In genomic region chr9:104232781-104233341, GRCh38 we compare ENCODE assay signal across 17 cellular contexts.
DNase-seq lines count a peak whose midpoint lies in the region; ATAC-seq and TF ChIP-seq lines count a peak whose summit lies in the region.
"Had no signal": no experiment of that assay in that cellular context is flagged by ENCODE, and none has a peak within 500 bp of the region (broad histone marks: within the 10 kb centered on the region; RNA-seq: fewer than 3 reads in every experiment).

No MANE protein-coding gene starts in this region.

- no peaks in the 10 kb centered on the region for H3K9me2 ChIP-seq in GM23248 (ENCODE audit: insufficient read depth)

- H3K36me3 ChIP-seq in GM23248 (ENCODE audit: low read depth) (no peaks in the 10 kb centered on the region), mucosa of descending colon (ENCODE audit: low read depth) (no peaks in the 10 kb centered on the region)
- H3K36me3 ChIP-seq: adrenal gland, vagina had no signal

- DNase-seq in GM23248 (peak; percentile 44), epithelial cell of prostate (ENCODE audit: low read depth, low spot score) (peak; percentile 74), renal cortical epithelial cell (ENCODE audit: low read depth) (peak; percentile 9), cortex of kidney (lab: John Stamatoyannopoulos, UW) (no peak), mucosa of descending colon (no peak)
- DNase-seq: adrenal gland; effector CD4-positive, alpha-beta T cell; H9; head of caudate nucleus; right cardiac atrium; stimulated activated CD4-positive, alpha-beta T cell treated with anti-CD3 and anti-CD28 coated beads, Interleukin-4, amount 100 ng/mL, for 24 hours had no signal

- no peaks in the 10 kb centered on the region for H3K9me3 ChIP-seq in GM23248 (ENCODE audit: low read depth)
- H3K9me3 ChIP-seq in mucosa of descending colon, result peaks cover 5% of the 10 kb centered on the region
- H3K9me3 ChIP-seq: adrenal gland, vagina had no signal

- H3F3A ChIP-seq in GM23248 (ENCODE audit: insufficient read depth), result no peaks in the 10 kb centered on the region

- H3K4me1 ChIP-seq in GM23248 (ENCODE audit: insufficient read depth) (no peaks in the 10 kb centered on the region), mucosa of descending colon (ENCODE audit: low read depth) (no peaks in the 10 kb centered on the region)
- H3K4me1 ChIP-seq: adrenal gland, vagina had no signal

- TF ChIP-seq CTCF in mucosa of descending colon (IDR thresholded peaks at IDR 0.05), result no peak

- H3K27me3 ChIP-seq in GM23248 (replicated peaks; ENCODE audit: insufficient read depth), result no peaks in the 10 kb centered on the region
- H3K27me3 ChIP-seq: adrenal gland, vagina had no signal

- no peak overlapping the region for H2AFZ ChIP-seq in GM23248

- intact Hi-C loops in mucosa of descending colon (cut with DNase I, micrococcal nuclease), result no loop called here

- no peaks in the 10 kb centered on the region for H4K20me1 ChIP-seq in GM23248 (ENCODE audit: insufficient read depth)

- in situ Hi-C loops in GM23248 (cut with MboI), result no loop called here

- no peak overlapping the region for H3K9ac ChIP-seq in GM23248

- no peaks in the 10 kb centered on the region for H3K79me2 ChIP-seq in GM23248 (ENCODE audit: insufficient read depth)

- ATAC-seq in SK-N-SH treated with all-trans-retinoic acid at 6 μM for 48 hours, result peak; percentile 95
- no peak for ATAC-seq in GM21447 (IDR thresholded peaks at IDR 0.05; ENCODE audit: unreplicated experiment)
- ATAC-seq in mucosa of descending colon, result no peak
- ATAC-seq in HG03442 (IDR thresholded peaks at IDR 0.05; ENCODE audit: unreplicated experiment), result no peak
- ATAC-seq: left lobe of liver; right cardiac atrium; stimulated activated effector memory CD8-positive, alpha-beta T cell treated with anti-CD3 and anti-CD28 coated beads, Interleukin-12 subunit alpha, Interleukin-12 subunit beta, amount 100 ng/mL, for 72 hours had no signal

- H3K4me3 ChIP-seq in GM23248, result no peak overlapping the region
- H3K4me3 ChIP-seq in mucosa of descending colon, result no peak overlapping the region
- H3K4me3 ChIP-seq: adrenal gland, vagina had no signal

- H3K4me2 ChIP-seq in GM23248 (ENCODE audit: unreplicated experiment), result no peak overlapping the region

- H3K27ac ChIP-seq in GM23248, result no peak overlapping the region
- H3K27ac ChIP-seq in epithelial cell of prostate, result peak overlapping the region; percentile 93
- H3K27ac ChIP-seq: adrenal gland, vagina had no signal

TF ChIP-seq in SK-N-SH treated with all-trans-retinoic acid at 6 μM for 48 hours, 23 proteins besides CTCF, POLR2A, EP300 and RAD21:
- TF ChIP-seq SNAI2 (CRISPR knock-in tag; IDR thresholded peaks at IDR 0.05) (no peak), ZFP30 (CRISPR knock-in tag; IDR thresholded peaks at IDR 0.05) (no peak), CSDC2 (CRISPR knock-in tag; IDR thresholded peaks at IDR 0.05) (no peak), ESRRG (CRISPR knock-in tag; IDR thresholded peaks at IDR 0.05) (no peak), ARNTL (CRISPR knock-in tag; IDR thresholded peaks at IDR 0.05; ENCODE audit: borderline replicate concordance, low read depth) (no peak), ZFP3 (CRISPR knock-in tag; IDR thresholded peaks at IDR 0.05) (no peak), ZNF70 (CRISPR knock-in tag; IDR thresholded peaks at IDR 0.05) (no peak), TOX (CRISPR knock-in tag; IDR thresholded peaks at IDR 0.05; ENCODE audit: borderline replicate concordance) (no peak), ZNF565 (CRISPR knock-in tag; conservative IDR thresholded peaks at IDR 0.05; ENCODE audit: low read depth) (no peak), PPARA (CRISPR knock-in tag; IDR thresholded peaks at IDR 0.05; ENCODE audit: borderline replicate concordance) (no peak), GLIS3 (CRISPR knock-in tag; IDR thresholded peaks at IDR 0.05) (no peak), ZC3H10 (CRISPR knock-in tag; IDR thresholded peaks at IDR 0.05) (no peak), BACH2 (CRISPR knock-in tag; IDR thresholded peaks at IDR 0.05; ENCODE audit: borderline replicate concordance) (no peak)
- TF ChIP-seq, protein P1, sequence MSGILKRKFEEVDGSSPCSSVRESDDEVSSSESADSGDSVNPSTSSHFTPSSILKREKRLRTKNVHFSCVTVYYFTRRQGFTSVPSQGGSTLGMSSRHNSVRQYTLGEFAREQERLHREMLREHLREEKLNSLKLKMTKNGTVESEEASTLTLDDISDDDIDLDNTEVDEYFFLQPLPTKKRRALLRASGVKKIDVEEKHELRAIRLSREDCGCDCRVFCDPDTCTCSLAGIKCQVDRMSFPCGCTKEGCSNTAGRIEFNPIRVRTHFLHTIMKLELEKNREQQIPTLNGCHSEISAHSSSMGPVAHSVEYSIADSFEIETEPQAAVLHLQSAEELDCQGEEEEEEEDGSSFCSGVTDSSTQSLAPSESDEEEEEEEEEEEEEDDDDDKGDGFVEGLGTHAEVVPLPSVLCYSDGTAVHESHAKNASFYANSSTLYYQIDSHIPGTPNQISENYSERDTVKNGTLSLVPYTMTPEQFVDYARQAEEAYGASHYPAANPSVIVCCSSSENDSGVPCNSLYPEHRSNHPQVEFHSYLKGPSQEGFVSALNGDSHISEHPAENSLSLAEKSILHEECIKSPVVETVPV (CRISPR knock-in tag; IDR thresholded peaks at IDR 0.05), result no peak
- TF ChIP-seq, protein P2, sequence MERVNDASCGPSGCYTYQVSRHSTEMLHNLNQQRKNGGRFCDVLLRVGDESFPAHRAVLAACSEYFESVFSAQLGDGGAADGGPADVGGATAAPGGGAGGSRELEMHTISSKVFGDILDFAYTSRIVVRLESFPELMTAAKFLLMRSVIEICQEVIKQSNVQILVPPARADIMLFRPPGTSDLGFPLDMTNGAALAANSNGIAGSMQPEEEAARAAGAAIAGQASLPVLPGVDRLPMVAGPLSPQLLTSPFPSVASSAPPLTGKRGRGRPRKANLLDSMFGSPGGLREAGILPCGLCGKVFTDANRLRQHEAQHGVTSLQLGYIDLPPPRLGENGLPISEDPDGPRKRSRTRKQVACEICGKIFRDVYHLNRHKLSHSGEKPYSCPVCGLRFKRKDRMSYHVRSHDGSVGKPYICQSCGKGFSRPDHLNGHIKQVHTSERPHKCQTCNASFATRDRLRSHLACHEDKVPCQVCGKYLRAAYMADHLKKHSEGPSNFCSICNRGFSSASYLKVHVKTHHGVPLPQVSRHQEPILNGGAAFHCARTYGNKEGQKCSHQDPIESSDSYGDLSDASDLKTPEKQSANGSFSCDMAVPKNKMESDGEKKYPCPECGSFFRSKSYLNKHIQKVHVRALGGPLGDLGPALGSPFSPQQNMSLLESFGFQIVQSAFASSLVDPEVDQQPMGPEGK (CRISPR knock-in tag; IDR thresholded peaks at IDR 0.05; ENCODE audit: borderline replicate concordance), result no peak
- TF ChIP-seq, protein P3, sequence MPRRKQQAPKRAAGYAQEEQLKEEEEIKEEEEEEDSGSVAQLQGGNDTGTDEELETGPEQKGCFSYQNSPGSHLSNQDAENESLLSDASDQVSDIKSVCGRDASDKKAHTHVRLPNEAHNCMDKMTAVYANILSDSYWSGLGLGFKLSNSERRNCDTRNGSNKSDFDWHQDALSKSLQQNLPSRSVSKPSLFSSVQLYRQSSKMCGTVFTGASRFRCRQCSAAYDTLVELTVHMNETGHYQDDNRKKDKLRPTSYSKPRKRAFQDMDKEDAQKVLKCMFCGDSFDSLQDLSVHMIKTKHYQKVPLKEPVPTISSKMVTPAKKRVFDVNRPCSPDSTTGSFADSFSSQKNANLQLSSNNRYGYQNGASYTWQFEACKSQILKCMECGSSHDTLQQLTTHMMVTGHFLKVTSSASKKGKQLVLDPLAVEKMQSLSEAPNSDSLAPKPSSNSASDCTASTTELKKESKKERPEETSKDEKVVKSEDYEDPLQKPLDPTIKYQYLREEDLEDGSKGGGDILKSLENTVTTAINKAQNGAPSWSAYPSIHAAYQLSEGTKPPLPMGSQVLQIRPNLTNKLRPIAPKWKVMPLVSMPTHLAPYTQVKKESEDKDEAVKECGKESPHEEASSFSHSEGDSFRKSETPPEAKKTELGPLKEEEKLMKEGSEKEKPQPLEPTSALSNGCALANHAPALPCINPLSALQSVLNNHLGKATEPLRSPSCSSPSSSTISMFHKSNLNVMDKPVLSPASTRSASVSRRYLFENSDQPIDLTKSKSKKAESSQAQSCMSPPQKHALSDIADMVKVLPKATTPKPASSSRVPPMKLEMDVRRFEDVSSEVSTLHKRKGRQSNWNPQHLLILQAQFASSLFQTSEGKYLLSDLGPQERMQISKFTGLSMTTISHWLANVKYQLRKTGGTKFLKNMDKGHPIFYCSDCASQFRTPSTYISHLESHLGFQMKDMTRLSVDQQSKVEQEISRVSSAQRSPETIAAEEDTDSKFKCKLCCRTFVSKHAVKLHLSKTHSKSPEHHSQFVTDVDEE (CRISPR knock-in tag; IDR thresholded peaks at IDR 0.05), result no peak
- TF ChIP-seq, protein P4, sequence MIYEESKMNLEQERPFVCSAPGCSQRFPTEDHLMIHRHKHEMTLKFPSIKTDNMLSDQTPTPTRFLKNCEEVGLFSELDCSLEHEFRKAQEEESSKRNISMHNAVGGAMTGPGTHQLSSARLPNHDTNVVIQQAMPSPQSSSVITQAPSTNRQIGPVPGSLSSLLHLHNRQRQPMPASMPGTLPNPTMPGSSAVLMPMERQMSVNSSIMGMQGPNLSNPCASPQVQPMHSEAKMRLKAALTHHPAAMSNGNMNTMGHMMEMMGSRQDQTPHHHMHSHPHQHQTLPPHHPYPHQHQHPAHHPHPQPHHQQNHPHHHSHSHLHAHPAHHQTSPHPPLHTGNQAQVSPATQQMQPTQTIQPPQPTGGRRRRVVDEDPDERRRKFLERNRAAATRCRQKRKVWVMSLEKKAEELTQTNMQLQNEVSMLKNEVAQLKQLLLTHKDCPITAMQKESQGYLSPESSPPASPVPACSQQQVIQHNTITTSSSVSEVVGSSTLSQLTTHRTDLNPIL (CRISPR knock-in tag; IDR thresholded peaks at IDR 0.05; ENCODE audit: low read depth), result no peak

Comparison
In these comparisons a context has a peak if more than half of its experiments do, and no peak if none do; other contexts are left out.
1. DNase-seq: peak in GM23248 (single experiment), epithelial cell of prostate (single experiment) and renal cortical epithelial cell (single experiment); none in cortex of kidney (single experiment) and mucosa of descending colon (0 of 3).